ENCODE assay signal across 24 cellular contexts in the genomic region with DNA sequence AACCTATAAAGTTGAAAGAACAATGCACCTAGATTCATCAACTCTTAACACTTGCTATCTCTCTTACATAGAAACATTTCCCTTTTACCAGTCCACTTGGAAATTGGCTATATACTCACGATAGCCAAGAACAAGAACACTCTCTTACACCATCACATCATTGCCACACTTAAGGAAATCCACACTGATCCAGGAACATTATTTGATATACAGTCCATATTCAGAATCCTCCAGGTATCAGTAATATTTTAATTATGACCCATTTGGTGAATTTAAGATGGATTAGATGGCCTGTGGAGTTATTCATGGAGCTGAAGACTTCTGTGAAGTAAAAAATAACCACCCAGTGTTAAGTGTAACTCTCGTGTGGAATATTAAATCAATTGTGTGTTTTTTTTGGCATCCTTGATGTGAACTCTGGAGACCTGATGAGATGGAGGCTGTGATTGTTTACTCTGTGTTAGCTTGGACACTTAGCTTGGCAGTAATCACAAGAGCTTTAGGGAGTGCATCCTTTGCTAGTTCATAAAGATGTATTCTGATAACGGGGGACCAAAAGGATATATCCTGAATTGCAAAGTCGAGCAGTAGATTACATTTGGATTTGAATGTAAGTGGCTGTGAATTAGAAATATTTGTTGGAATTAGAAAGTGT. TPM values are rescaled to one million over a fixed set of nuclear protein-coding genes. Genes with fewer than 3 reads are reported as not detected.
DNase-seq lines count a peak whose midpoint lies in the region; ATAC-seq, FAIRE-seq and TF ChIP-seq lines count a peak whose summit lies in the region.
"Had no signal": no experiment of that assay in that cellular context is flagged by ENCODE, and none has a peak within 500 bp of the region (broad histone marks: within the 10 kb centered on the region; RNA-seq: fewer than 3 reads in every experiment).

No MANE protein-coding gene starts in this region.

- POLR2A ChIA-PET in A549 (lab: Yijun Ruan, JAX): interaction anchor here (0.6 kb wide), 2 partner anchors 31 to 54 kb away, joined by 3 to 5 read pairs; no protein-coding TSS in a partner anchor
- POLR2A ChIA-PET in CD8-positive, alpha-beta T cell (lab: Charles Lee): no interaction called here

- H3K36me3 ChIP-seq in adipocyte (ENCODE audit: control insufficient read depth, insufficient read depth, low read length, severe bottlenecking): no peaks in the 10 kb centered on the region
- no peaks in the 10 kb centered on the region for H3K36me3 ChIP-seq in gastrocnemius medialis
- no peaks in the 10 kb centered on the region for H3K36me3 ChIP-seq in CD8-positive, alpha-beta T cell (ENCODE audit: insufficient read depth, low read length)
- H3K36me3 ChIP-seq: colonic mucosa, left lung, SJSA1 had no signal

- H3K27me3 Mint-ChIP-seq in CD8-positive, alpha-beta T cell (ENCODE audit: low read depth): no peaks in the 10 kb centered on the region
- H3K27me3 Mint-ChIP-seq: activated naive CD4-positive, alpha-beta T cell treated with anti-CD3 and anti-CD28 coated beads, Interleukin-2, amount 10 ng/mL, durations not matched to agents 7 days and 5 days; CD4-positive, CD25-positive, alpha-beta regulatory T cell had no signal

- H3K36me3 Mint-ChIP-seq in CD8-positive, alpha-beta T cell: peaks cover 1% of the 10 kb centered on the region
- H3K36me3 Mint-ChIP-seq: activated naive CD4-positive, alpha-beta T cell treated with anti-CD3 and anti-CD28 coated beads, Interleukin-2, amount 10 ng/mL, durations not matched to agents 7 days and 5 days had no signal

- H3K9me3 ChIP-seq in A549 (no peaks in the 10 kb centered on the region), adipocyte (ENCODE audit: control insufficient read depth, low read length) (no peaks in the 10 kb centered on the region), gastrocnemius medialis (no peaks in the 10 kb centered on the region)
- H3K9me3 ChIP-seq in CD8-positive, alpha-beta T cell (ENCODE audit: low read length): no peaks in the 10 kb centered on the region
- H3K9me3 ChIP-seq: colonic mucosa, left lung, mucosa of descending colon, SJSA1 had no signal

- H3K27ac ChIP-seq in A549 (peak overlapping the region; percentile 84 to 88; a peak in 5 of 6 replicates), gastrocnemius medialis (peak overlapping the region; percentile 58 to 75 (median 72))
- no peak overlapping the region for H3K27ac ChIP-seq in CD8-positive, alpha-beta T cell (ENCODE audit: low read depth, low read length)
- H3K27ac ChIP-seq: colonic mucosa, left lung, SJSA1 had no signal

- no peak for TF ChIP-seq EP300 in A549 (IDR thresholded peaks at IDR 0.05)

- no peak for TF ChIP-seq RAD21 in A549 (conservative IDR thresholded peaks at IDR 0.05 in 1 of 2, IDR thresholded peaks at IDR 0.05 in 1 of 2)

- H3K4me3 ChIP-seq in A549 (no peak overlapping the region), adipocyte (ENCODE audit: low read length) (peak overlapping the region; percentile 50), gastrocnemius medialis (no peak overlapping the region)
- H3K4me3 ChIP-seq in CD8-positive, alpha-beta T cell (ENCODE audit: low read depth, low read length): no peak overlapping the region
- H3K4me3 ChIP-seq: colonic mucosa, left lung, mucosa of descending colon, SJSA1 had no signal

- TF ChIP-seq CTCF in A549 (IDR thresholded peaks at IDR 0.05) (no peak), gastrocnemius medialis (IDR thresholded peaks at IDR 0.05 in 4 of 5, conservative IDR thresholded peaks at IDR 0.05 in 1 of 5) (no peak)
- TF ChIP-seq CTCF in CD8-positive, alpha-beta T cell (IDR thresholded peaks at IDR 0.05): no peak

- CTCF ChIA-PET in A549 (lab: Yijun Ruan, JAX): interaction anchor here (1.0 to 2.1 kb wide), 4 partner anchors 11 to 84 kb away, joined by 3 to 6 read pairs (median 4); no protein-coding TSS in a partner anchor
- CTCF ChIA-PET in CD8-positive, alpha-beta T cell (lab: Charles Lee): no interaction called here

- no peak overlapping the region for H3K27ac Mint-ChIP-seq in CD8-positive, alpha-beta T cell
- H3K27ac Mint-ChIP-seq: activated CD8-positive, alpha-beta T cell treated with anti-CD3 and anti-CD28 coated beads, Interleukin-2, amount 10 ng/mL, durations not matched to agents 7 days and 5 days; activated naive CD4-positive, alpha-beta T cell treated with anti-CD3 and anti-CD28 coated beads, Interleukin-2, amount 10 ng/mL, durations not matched to agents 7 days and 5 days; CD4-positive, CD25-positive, alpha-beta regulatory T cell had no signal

- no peaks in the 10 kb centered on the region for H3K9me3 Mint-ChIP-seq in CD8-positive, alpha-beta T cell
- H3K9me3 Mint-ChIP-seq: activated naive CD4-positive, alpha-beta T cell treated with anti-CD3 and anti-CD28 coated beads, Interleukin-2, amount 10 ng/mL, durations not matched to agents 7 days and 5 days; activated T-cell treated with anti-CD3 and anti-CD28 coated beads, Interleukin-2, amount 50 U/mL, for 4 hours; CD4-positive, CD25-positive, alpha-beta regulatory T cell had no signal

- no peak for DNase-seq in A549 (ENCODE audit: low read depth in 1 of 2, low spot score in 1 of 2)
- no peak for DNase-seq in adipocyte (ENCODE audit: low read depth)
- DNase-seq in left ventricle myocardium superior: no peak
- DNase-seq in gastrocnemius medialis: no peak
- DNase-seq in dedifferentiated amniotic fluid mesenchymal stem cell (ENCODE audit: extremely low spot score): no peak
- DNase-seq in T-helper 9 cell: no peak
- no peak for DNase-seq in CD8-positive, alpha-beta T cell
- no peak for DNase-seq in NCI-H2196 treated with DMSO at 0.1 percent for 48 hours (lab: John Stamatoyannopoulos, UW; ENCODE audit: unreplicated experiment)
- DNase-seq: activated CD4-positive, CD25-positive, alpha-beta regulatory T cell; activated CD8-positive, alpha-beta T cell treated with anti-CD3 and anti-CD28 coated beads, Interleukin-2, amount 10 ng/mL, durations not matched to agents 7 days and 5 days; activated naive CD4-positive, alpha-beta T cell treated with anti-CD3 and anti-CD28 coated beads, Interleukin-2, amount 10 ng/mL, durations not matched to agents 7 days and 5 days; activated T-cell treated with anti-CD3 and anti-CD28 coated beads, Interleukin-2, amount 50 U/mL, for 4 hours; CD4-positive, CD25-positive, alpha-beta regulatory T cell; colonic mucosa; GOT3; left lung; mucosa of descending colon; NCI-H1436; NCI-H774; stimulated activated CD4-positive, alpha-beta T cell treated with anti-CD3 and anti-CD28 coated beads, Interleukin-1b, Interleukin-23, amount 100 ng/mL, for 48 hours; stimulated activated naive CD4-positive, alpha-beta T cell had no signal

- intact Hi-C loops in left ventricle myocardium superior (cut with micrococcal nuclease) (no loop called here), gastrocnemius medialis (cut with DNase I; ENCODE audit: low total_unique reads) (loop anchor here (5.0 kb wide), 1 partner anchor 49 kb away; no protein-coding TSS in a partner anchor)
- intact Hi-C loops in CD8-positive, alpha-beta T cell (cut with DNase I, micrococcal nuclease): no loop called here

- H3K4me2 ChIP-seq in A549: peak overlapping the region; percentile 73

- no peak for ATAC-seq in A549
- ATAC-seq in left ventricle myocardium superior: peak; percentile 11
- peak; percentile 42 to 61 for ATAC-seq in gastrocnemius medialis
- ATAC-seq in CD8-positive, alpha-beta T cell: no peak
- ATAC-seq: activated CD8-positive, alpha-beta T cell treated with anti-CD3 and anti-CD28 coated beads, Interleukin-2, amount 10 ng/mL, durations not matched to agents 7 days and 5 days; activated T-cell treated with anti-CD3 and anti-CD28 coated beads, Interleukin-2, amount 50 U/mL, for 4 hours; left lung; mucosa of descending colon had no signal

- H3K4me3 Mint-ChIP-seq in CD8-positive, alpha-beta T cell: no peak overlapping the region
- H3K4me3 Mint-ChIP-seq: activated CD8-positive, alpha-beta T cell treated with anti-CD3 and anti-CD28 coated beads, Interleukin-2, amount 10 ng/mL, durations not matched to agents 7 days and 5 days; activated naive CD4-positive, alpha-beta T cell treated with anti-CD3 and anti-CD28 coated beads, Interleukin-2, amount 10 ng/mL, durations not matched to agents 7 days and 5 days; activated T-cell treated with anti-CD3 and anti-CD28 coated beads, Interleukin-2, amount 50 U/mL, for 4 hours; CD4-positive, CD25-positive, alpha-beta regulatory T cell had no signal

- no peaks in the 10 kb centered on the region for H3K27me3 ChIP-seq in adipocyte (replicated peaks; ENCODE audit: control insufficient read depth, insufficient read depth, low read length)
- no peaks in the 10 kb centered on the region for H3K27me3 ChIP-seq in gastrocnemius medialis
- H3K27me3 ChIP-seq in CD8-positive, alpha-beta T cell (ENCODE audit: insufficient read depth, low read length): no peaks in the 10 kb centered on the region
- H3K27me3 ChIP-seq: colonic mucosa, left lung, SJSA1 had no signal

- H3K4me1 ChIP-seq in A549 (peaks cover 50% of the 10 kb centered on the region), adipocyte (ENCODE audit: control insufficient read depth, insufficient read depth, low read length) (peaks cover 45% of the 10 kb centered on the region), gastrocnemius medialis (peaks cover 37 to 41% of the 10 kb centered on the region in 2 donors)
- H3K4me1 ChIP-seq in CD8-positive, alpha-beta T cell (ENCODE audit: insufficient read depth, low read length): no peaks in the 10 kb centered on the region
- H3K4me1 ChIP-seq: colonic mucosa had no signal

- 41% methylated on average over 4 of the region's 4 CpGs for WGBS in A549 (ENCODE audit: missing lambda C conversion rate)

- in situ Hi-C loops in gastrocnemius medialis (cut with MboI; ENCODE audit: low sequenced_read_pairs in 4 of 4): no loop called here

- TF ChIP-seq POLR2A in A549 (IDR thresholded peaks at IDR 0.05; ENCODE audit: low read length): no peak
- TF ChIP-seq POLR2A in gastrocnemius medialis (IDR thresholded peaks at IDR 0.05): no peak

- no peak for FAIRE-seq in A549 (lab: Jason Lieb, UNC)
- FAIRE-seq: frontal cortex, G401.6 had no signal

- peak overlapping the region; percentile 35 for H3K9ac ChIP-seq in adipocyte (ENCODE audit: low read length)

- H3K4me1 Mint-ChIP-seq in CD8-positive, alpha-beta T cell (ENCODE audit: low read depth): peaks cover 16% of the 10 kb centered on the region
- H3K4me1 Mint-ChIP-seq: activated naive CD4-positive, alpha-beta T cell treated with anti-CD3 and anti-CD28 coated beads, Interleukin-2, amount 10 ng/mL, durations not matched to agents 7 days and 5 days had no signal

TF ChIP-seq in A549, 52 proteins besides CTCF, POLR2A, EP300 and RAD21 (continues in another document):
- no peak for TF ChIP-seq EHF (CRISPR knock-in tag; IDR thresholded peaks at IDR 0.05)

RNA-seq across cellular contexts. Expression of a gene that starts 52.0 kb away (rescaled TPM):
- polyA plus RNA-seq in A549 (2011; rRNA removed): 26.5 and 37.5 TPM in 2 replicates
- 16.5 and 23.9 TPM in 2 replicates for polyA plus RNA-seq in A549 (2012; cell fraction: cytosol; rRNA removed)
- polyA plus RNA-seq in A549 (2012; cell fraction: nucleus; rRNA removed): 30.8 and 36.5 TPM in 2 replicates
- polyA plus RNA-seq in A549 (2017; fragmentation: RNase III; extraction: RNeasy Plus Mini Kit Qiagen cat#74134 plus additional on column Dnase treatment): 30.0 to 32.6 TPM (median 32.4 TPM) in 3 replicates
- polyA minus RNA-seq in A549 (2011; rRNA and poly(A)+ RNA removed): 54.3 and 56.9 TPM in 2 replicates
- 33.3 TPM for total RNA-seq in left ventricle myocardium superior
- total RNA-seq in gastrocnemius medialis: 10 to 100 TPM; 22.8 to 55.5 (median 28.5) TPM
- total RNA-seq in CD8-positive, alpha-beta T cell: 10 to 100 TPM; 37.5 to 38.0 TPM

Comparison
In these comparisons a context has a peak if more than half of its experiments do, and no peak if none do; other contexts are left out.
1. ATAC-seq: peak in left ventricle myocardium superior (single experiment) and gastrocnemius medialis (2 of 2); none in A549 (0 of 2) and CD8-positive, alpha-beta T cell (single experiment).